Comparison of ENCODE assay signal across 1 cellular context in genomic region chr18:22250591-22250996, GRCh38.
TF ChIP-seq lines count a peak whose summit lies in the region.

No MANE protein-coding gene starts in this region.

TF ChIP-seq in GM23338, 12 proteins besides CTCF, POLR2A, EP300 and RAD21 (continued from another document):
- TF ChIP-seq ZNF462 (CRISPR knock-in tag; IDR thresholded peaks at IDR 0.05) (no peak), STAT1 (IDR thresholded peaks at IDR 0.05; ENCODE audit: unreplicated experiment) (no peak), EZH2 (IDR thresholded peaks at IDR 0.05; ENCODE audit: low read depth, unreplicated experiment) (no peak), ZNF114 (CRISPR knock-in tag; IDR thresholded peaks at IDR 0.05) (no peak), EZH2phosphoT487 (IDR thresholded peaks at IDR 0.05; ENCODE audit: unreplicated experiment) (no peak), JUNB (IDR thresholded peaks at IDR 0.05; ENCODE audit: unreplicated experiment) (no peak), NANOG (IDR thresholded peaks at IDR 0.05; ENCODE audit: borderline replicate concordance) (no peak), CREB1 (CRISPR knock-in tag; IDR thresholded peaks at IDR 0.05; ENCODE audit: low read depth) (no peak)
